8 cellular contexts compared by ENCODE assay signal in genomic region chr2:158969162-158969716, GRCh38. TPM values are rescaled to one million over a fixed set of nuclear protein-coding genes. Genes with fewer than 3 reads are reported as not detected.
A peak's percentile ranks its signal among the peaks of the same experiment; 100 is the strongest.
DNase-seq lines count a peak whose midpoint lies in the region; ATAC-seq, FAIRE-seq and TF ChIP-seq lines count a peak whose summit lies in the region.

No MANE protein-coding gene starts in this region.

- peak overlapping the region; percentile 59 to 95 (median 85) for H3K4me3 ChIP-seq in dorsolateral prefrontal cortex
- H3K4me3 ChIP-seq in muscle layer of colon (ENCODE audit: low read depth in 1 of 2, low read length in 2 of 2) = peak overlapping the region; percentile 70 to 86

- DNase-seq in M059J (ENCODE audit: low read depth) (peak; percentile 19), dorsolateral prefrontal cortex (peak in 1 of 10 donors; percentile 12), H54 (ENCODE audit: insufficient read length, low spot score) (no peak), UCSD-AML1 (lab: John Stamatoyannopoulos, UW; ENCODE audit: unreplicated experiment) (no peak), HCEC 1CT (no peak)
- no peak for DNase-seq in stimulated activated CD4-positive, alpha-beta T cell treated with anti-CD3 and anti-CD28 coated beads, Interleukin-2, amount 100 ng/mL, for 24 hours

- no peak for FAIRE-seq in H54 (lab: Jason Lieb, UNC)

- peak; percentile 2 for ATAC-seq in GM19372 (IDR thresholded peaks at IDR 0.05; ENCODE audit: low read depth, unreplicated experiment)

- H3K27me3 ChIP-seq in dorsolateral prefrontal cortex (no peaks in the 10 kb centered on the region), muscle layer of colon (ENCODE audit: control insufficient read depth in 1 of 2, insufficient read depth in 2 of 2, low read length in 2 of 2) (no peaks in the 10 kb centered on the region)

- H3K27ac ChIP-seq in dorsolateral prefrontal cortex = peak overlapping the region in 57 of 59 donors; percentile 73 to 99 (median 96)
- peak overlapping the region; percentile 98 for H3K27ac ChIP-seq in muscle layer of colon (ENCODE audit: low read depth, low read length)

- H3K36me3 ChIP-seq in muscle layer of colon (ENCODE audit: insufficient read depth, low read length) = no peaks in the 10 kb centered on the region

- H3K9ac ChIP-seq in muscle layer of colon (ENCODE audit: low read length) = peak overlapping the region; percentile 70

- no peak for TF ChIP-seq POLR2A in H54 (IDR thresholded peaks at IDR 0.05; ENCODE audit: low read depth, low read length)

- intact Hi-C loops in dorsolateral prefrontal cortex (cut with DNase I) = loop anchor here (2.0 to 10.0 kb wide), 5 partner anchors 64 to 743 kb away; partner anchors contain the start of gene MARCHF7 (in 1 of the 2)

- no peak for TF ChIP-seq CTCF in dorsolateral prefrontal cortex (IDR thresholded peaks at IDR 0.05 in 54 of 56, conservative IDR thresholded peaks at IDR 0.05 in 2 of 56; ENCODE audit: low read depth in 1 of 56, partially characterized antibody in 56 of 56)

- H3K9me3 ChIP-seq in muscle layer of colon (ENCODE audit: low read length) = no peaks in the 10 kb centered on the region

- H3K4me1 ChIP-seq in muscle layer of colon (ENCODE audit: insufficient read depth, low read length) = peaks cover 37% of the 10 kb centered on the region

RNA-seq across cellular contexts. Expression of gene TANC1, which starts 0.8 kb away (rescaled TPM):
- total RNA-seq in M059J (2014; rRNA removed; shearing (Covaris generic)) = 14.6 and 22.8 TPM in 2 replicates
- total RNA-seq in dorsolateral prefrontal cortex = 10 to 100 TPM; 11.9 to 68.3 (median 20.7) TPM
